Comparison of ENCODE assay signal across 18 cellular contexts in the genomic region with DNA sequence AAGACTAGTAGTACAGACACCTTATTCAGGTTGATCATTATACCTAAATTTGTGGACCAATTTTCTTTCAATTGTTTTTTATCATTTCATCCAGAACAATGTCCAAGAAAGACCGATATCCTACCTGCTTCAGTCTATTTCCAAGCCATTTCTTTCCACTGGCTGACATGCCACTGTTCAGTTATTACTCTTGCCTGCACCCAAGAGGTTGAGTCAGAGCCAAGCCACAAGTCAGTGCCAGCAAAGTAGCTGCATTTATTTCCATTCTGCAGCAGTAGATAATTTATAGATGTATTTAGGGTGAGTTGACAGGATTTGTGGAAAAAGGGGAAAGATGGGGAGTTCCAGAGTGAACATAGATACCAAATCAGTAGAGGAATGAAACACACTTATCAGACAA.
"Had no signal": no experiment of that assay in that cellular context is flagged by ENCODE, and none has a peak within 500 bp of the region (broad histone marks: within the 10 kb centered on the region; RNA-seq: fewer than 3 reads in every experiment).

No MANE protein-coding gene starts in this region.

- H3K4me1 ChIP-seq: gastrocnemius medialis, heart left ventricle, left ventricle myocardium inferior, tibial artery had no signal

- H3K9me3 Mint-ChIP-seq: naive B cell; T-helper 2 cell treated with Interferon-gamma antibody and Interleukin-4, amounts not matched to agents 5 μg/mL and 100 μg/mL, for 36 hours; WTC11 had no signal

- H3K4me1 Mint-ChIP-seq: naive B cell, neural crest cell, WTC11 had no signal

- H3K27ac Mint-ChIP-seq: naive B cell; T-helper 2 cell treated with Interferon-gamma antibody and Interleukin-4, amounts not matched to agents 5 μg/mL and 100 μg/mL, for 36 hours; WTC11 had no signal

- H3K27me3 Mint-ChIP-seq: naive B cell had no signal

- H3K27me3 ChIP-seq: gastrocnemius medialis, tibial artery had no signal

- H3K4me3 ChIP-seq: gastrocnemius medialis, heart left ventricle, left ventricle myocardium inferior, tibial artery had no signal

- DNase-seq: activated CD4-positive, alpha-beta T cell treated with anti-CD3 and anti-CD28 coated beads for 4 hours; activated CD8-positive, alpha-beta memory T cell treated with anti-CD3 and anti-CD28 coated beads, Interleukin-2, amount 50 U/mL, for 4 hours; activated effector memory CD4-positive, alpha-beta T cell treated with anti-CD3 and anti-CD28 coated beads, Interleukin-2, amount 50 U/mL, for 16 hours; activated naive CD4-positive, alpha-beta T cell treated with anti-CD3 and anti-CD28 coated beads, Interleukin-2, amount 50 U/mL, for 16 hours; activated T-cell treated with anti-CD3 and anti-CD28 coated beads, Interleukin-2, amount 50 U/mL, for 48 hours; gastrocnemius medialis; heart left ventricle; left ventricle myocardium inferior; naive B cell; stimulated activated CD4-positive, alpha-beta T cell treated with anti-CD3 and anti-CD28 coated beads, Interleukin-12 subunit alpha, Interleukin-12 subunit beta, amount 100 ng/mL, for 4 hours; stimulated activated CD4-positive, alpha-beta T cell treated with anti-CD3 and anti-CD28 coated beads, Interleukin-1b, Interleukin-23, amount 100 ng/mL, for 48 hours; stimulated activated CD8-positive, alpha-beta memory T cell treated with anti-CD3 and anti-CD28 coated beads, Interleukin-4, amount 100 ng/mL, for 48 hours; stimulated activated naive CD4-positive, alpha-beta T cell; substantia nigra; tibial artery had no signal

- H3K4me3 Mint-ChIP-seq: naive B cell; neural crest cell; T-helper 2 cell treated with Interferon-gamma antibody and Interleukin-4, amounts not matched to agents 5 μg/mL and 100 μg/mL, for 36 hours; WTC11 had no signal

- H3K9me3 ChIP-seq: gastrocnemius medialis, heart left ventricle, left ventricle myocardium inferior, tibial artery had no signal

- H3K27ac ChIP-seq: gastrocnemius medialis, heart left ventricle, left ventricle myocardium inferior, tibial artery had no signal

- H3K36me3 ChIP-seq: gastrocnemius medialis, heart left ventricle, left ventricle myocardium inferior, tibial artery had no signal

- ATAC-seq: gastrocnemius medialis, heart left ventricle, WTC11 had no signal

- H3K36me3 Mint-ChIP-seq: naive B cell, WTC11 had no signal
